In the genomic region with DNA sequence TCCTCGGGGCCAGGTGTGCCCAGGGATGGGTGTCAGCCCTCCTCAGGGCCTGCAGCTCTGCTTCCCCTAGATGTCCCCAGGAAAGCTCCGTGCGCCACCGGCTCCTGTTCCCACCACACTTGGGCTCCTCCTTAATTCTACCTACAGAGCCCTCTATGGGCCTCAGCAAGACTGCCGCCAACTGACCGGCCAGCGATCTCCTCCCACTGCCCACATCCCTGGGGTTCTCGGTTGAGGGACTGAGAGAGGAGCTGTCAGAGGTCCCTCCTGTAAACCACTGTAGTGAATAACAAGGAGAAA, we compare ENCODE assay signal across 2 cellular contexts.
TF ChIP-seq lines count a peak whose summit lies in the region.

No MANE protein-coding gene starts in this region.

TF ChIP-seq in H1, 55 proteins besides CTCF, POLR2A, EP300 and RAD21:
- no peak for TF ChIP-seq TEAD4 (IDR thresholded peaks at IDR 0.05; ENCODE audit: low read depth, low read length)
- no peak for TF ChIP-seq POLR2AphosphoS5 (IDR thresholded peaks at IDR 0.05; ENCODE audit: low read depth, low read length)

TF ChIP-seq in HepG2, 621 proteins besides CTCF, POLR2A, EP300 and RAD21:
- TF ChIP-seq ZNF546 (CRISPR knock-in tag; conservative IDR thresholded peaks at IDR 0.05) (no peak), SMAD1 (CRISPR knock-in tag; IDR thresholded peaks at IDR 0.05; ENCODE audit: borderline replicate concordance, low read depth) (no peak), JUNB (CRISPR knock-in tag; IDR thresholded peaks at IDR 0.05; ENCODE audit: borderline replicate concordance) (no peak), AKAP8 (CRISPR knock-in tag; IDR thresholded peaks at IDR 0.05) (no peak), NCOA2 (CRISPR knock-in tag; IDR thresholded peaks at IDR 0.05) (no peak), ZMYM4 (CRISPR knock-in tag; IDR thresholded peaks at IDR 0.05) (no peak)
- TF ChIP-seq, protein P1, sequence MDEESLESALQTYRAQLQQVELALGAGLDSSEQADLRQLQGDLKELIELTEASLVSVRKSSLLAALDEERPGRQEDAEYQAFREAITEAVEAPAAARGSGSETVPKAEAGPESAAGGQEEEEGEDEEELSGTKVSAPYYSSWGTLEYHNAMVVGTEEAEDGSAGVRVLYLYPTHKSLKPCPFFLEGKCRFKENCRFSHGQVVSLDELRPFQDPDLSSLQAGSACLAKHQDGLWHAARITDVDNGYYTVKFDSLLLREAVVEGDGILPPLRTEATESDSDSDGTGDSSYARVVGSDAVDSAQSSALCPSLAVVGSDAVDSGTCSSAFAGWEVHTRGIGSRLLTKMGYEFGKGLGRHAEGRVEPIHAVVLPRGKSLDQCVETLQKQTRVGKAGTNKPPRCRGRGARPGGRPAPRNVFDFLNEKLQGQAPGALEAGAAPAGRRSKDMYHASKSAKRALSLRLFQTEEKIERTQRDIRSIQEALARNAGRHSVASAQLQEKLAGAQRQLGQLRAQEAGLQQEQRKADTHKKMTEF (CRISPR knock-in tag; IDR thresholded peaks at IDR 0.05): no peak
- TF ChIP-seq, protein P2, sequence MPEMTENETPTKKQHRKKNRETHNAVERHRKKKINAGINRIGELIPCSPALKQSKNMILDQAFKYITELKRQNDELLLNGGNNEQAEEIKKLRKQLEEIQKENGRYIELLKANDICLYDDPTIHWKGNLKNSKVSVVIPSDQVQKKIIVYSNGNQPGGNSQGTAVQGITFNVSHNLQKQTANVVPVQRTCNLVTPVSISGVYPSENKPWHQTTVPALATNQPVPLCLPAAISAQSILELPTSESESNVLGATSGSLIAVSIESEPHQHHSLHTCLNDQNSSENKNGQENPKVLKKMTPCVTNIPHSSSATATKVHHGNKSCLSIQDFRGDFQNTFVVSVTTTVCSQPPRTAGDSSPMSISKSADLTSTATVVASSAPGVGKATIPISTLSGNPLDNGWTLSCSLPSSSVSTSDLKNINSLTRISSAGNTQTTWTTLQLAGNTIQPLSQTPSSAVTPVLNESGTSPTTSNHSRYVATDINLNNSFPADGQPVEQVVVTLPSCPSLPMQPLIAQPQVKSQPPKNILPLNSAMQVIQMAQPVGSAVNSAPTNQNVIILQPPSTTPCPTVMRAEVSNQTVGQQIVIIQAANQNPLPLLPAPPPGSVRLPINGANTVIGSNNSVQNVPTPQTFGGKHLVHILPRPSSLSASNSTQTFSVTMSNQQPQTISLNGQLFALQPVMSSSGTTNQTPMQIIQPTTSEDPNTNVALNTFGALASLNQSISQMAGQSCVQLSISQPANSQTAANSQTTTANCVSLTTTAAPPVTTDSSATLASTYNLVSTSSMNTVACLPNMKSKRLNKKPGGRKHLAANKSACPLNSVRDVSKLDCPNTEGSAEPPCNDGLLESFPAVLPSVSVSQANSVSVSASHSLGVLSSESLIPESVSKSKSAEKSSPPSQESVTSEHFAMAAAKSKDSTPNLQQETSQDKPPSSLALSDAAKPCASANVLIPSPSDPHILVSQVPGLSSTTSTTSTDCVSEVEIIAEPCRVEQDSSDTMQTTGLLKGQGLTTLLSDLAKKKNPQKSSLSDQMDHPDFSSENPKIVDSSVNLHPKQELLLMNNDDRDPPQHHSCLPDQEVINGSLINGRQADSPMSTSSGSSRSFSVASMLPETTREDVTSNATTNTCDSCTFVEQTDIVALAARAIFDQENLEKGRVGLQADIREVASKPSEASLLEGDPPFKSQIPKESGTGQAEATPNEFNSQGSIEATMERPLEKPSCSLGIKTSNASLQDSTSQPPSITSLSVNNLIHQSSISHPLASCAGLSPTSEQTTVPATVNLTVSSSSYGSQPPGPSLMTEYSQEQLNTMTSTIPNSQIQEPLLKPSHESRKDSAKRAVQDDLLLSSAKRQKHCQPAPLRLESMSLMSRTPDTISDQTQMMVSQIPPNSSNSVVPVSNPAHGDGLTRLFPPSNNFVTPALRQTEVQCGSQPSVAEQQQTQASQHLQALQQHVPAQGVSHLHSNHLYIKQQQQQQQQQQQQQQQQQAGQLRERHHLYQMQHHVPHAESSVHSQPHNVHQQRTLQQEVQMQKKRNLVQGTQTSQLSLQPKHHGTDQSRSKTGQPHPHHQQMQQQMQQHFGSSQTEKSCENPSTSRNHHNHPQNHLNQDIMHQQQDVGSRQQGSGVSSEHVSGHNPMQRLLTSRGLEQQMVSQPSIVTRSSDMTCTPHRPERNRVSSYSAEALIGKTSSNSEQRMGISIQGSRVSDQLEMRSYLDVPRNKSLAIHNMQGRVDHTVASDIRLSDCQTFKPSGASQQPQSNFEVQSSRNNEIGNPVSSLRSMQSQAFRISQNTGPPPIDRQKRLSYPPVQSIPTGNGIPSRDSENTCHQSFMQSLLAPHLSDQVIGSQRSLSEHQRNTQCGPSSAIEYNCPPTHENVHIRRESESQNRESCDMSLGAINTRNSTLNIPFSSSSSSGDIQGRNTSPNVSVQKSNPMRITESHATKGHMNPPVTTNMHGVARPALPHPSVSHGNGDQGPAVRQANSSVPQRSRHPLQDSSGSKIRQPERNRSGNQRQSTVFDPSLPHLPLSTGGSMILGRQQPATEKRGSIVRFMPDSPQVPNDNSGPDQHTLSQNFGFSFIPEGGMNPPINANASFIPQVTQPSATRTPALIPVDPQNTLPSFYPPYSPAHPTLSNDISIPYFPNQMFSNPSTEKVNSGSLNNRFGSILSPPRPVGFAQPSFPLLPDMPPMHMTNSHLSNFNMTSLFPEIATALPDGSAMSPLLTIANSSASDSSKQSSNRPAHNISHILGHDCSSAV (CRISPR knock-in tag; IDR thresholded peaks at IDR 0.05; ENCODE audit: borderline replicate concordance): no peak
- TF ChIP-seq, protein P3, sequence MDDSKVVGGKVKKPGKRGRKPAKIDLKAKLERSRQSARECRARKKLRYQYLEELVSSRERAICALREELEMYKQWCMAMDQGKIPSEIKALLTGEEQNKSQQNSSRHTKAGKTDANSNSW (CRISPR knock-in tag; IDR thresholded peaks at IDR 0.05; ENCODE audit: borderline replicate concordance): no peak
- TF ChIP-seq, protein P4, sequence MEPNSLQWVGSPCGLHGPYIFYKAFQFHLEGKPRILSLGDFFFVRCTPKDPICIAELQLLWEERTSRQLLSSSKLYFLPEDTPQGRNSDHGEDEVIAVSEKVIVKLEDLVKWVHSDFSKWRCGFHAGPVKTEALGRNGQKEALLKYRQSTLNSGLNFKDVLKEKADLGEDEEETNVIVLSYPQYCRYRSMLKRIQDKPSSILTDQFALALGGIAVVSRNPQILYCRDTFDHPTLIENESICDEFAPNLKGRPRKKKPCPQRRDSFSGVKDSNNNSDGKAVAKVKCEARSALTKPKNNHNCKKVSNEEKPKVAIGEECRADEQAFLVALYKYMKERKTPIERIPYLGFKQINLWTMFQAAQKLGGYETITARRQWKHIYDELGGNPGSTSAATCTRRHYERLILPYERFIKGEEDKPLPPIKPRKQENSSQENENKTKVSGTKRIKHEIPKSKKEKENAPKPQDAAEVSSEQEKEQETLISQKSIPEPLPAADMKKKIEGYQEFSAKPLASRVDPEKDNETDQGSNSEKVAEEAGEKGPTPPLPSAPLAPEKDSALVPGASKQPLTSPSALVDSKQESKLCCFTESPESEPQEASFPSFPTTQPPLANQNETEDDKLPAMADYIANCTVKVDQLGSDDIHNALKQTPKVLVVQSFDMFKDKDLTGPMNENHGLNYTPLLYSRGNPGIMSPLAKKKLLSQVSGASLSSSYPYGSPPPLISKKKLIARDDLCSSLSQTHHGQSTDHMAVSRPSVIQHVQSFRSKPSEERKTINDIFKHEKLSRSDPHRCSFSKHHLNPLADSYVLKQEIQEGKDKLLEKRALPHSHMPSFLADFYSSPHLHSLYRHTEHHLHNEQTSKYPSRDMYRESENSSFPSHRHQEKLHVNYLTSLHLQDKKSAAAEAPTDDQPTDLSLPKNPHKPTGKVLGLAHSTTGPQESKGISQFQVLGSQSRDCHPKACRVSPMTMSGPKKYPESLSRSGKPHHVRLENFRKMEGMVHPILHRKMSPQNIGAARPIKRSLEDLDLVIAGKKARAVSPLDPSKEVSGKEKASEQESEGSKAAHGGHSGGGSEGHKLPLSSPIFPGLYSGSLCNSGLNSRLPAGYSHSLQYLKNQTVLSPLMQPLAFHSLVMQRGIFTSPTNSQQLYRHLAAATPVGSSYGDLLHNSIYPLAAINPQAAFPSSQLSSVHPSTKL (CRISPR knock-in tag; IDR thresholded peaks at IDR 0.05): no peak
- TF ChIP-seq, protein P5, sequence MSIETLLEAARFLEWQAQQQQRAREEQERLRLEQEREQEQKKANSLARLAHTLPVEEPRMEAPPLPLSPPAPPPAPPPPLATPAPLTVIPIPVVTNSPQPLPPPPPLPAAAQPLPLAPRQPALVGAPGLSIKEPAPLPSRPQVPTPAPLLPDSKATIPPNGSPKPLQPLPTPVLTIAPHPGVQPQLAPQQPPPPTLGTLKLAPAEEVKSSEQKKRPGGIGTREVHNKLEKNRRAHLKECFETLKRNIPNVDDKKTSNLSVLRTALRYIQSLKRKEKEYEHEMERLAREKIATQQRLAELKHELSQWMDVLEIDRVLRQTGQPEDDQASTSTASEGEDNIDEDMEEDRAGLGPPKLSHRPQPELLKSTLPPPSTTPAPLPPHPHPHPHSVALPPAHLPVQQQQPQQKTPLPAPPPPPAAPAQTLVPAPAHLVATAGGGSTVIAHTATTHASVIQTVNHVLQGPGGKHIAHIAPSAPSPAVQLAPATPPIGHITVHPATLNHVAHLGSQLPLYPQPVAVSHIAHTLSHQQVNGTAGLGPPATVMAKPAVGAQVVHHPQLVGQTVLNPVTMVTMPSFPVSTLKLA (IDR thresholded peaks at IDR 0.05): no peak
